ENCODE assay signal across 8 cellular contexts in the genomic region with DNA sequence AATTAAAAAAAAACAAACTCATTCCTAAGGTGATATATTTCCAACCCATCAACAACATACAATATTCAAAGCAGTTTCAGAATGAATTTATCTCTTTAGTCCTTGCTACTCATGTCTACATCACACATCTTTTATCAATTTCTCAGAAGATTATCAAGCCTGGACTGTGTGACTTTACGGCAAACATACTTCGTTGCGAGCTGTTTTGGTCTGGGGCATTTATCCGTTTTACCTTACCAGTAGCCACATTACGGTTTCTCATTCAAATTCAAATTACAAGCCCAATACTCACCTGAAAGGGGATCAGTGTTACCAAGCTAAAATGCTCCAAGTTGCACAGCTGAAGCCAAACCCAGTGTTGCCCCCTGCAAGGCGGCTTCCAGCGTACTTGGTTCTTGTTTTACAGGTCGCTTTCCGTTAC. TPM values are rescaled to one million over a fixed set of nuclear protein-coding genes. Genes with fewer than 3 reads are reported as not detected.
A peak's percentile ranks its signal among the peaks of the same experiment; 100 is the strongest.
DNase-seq lines count a peak whose midpoint lies in the region; ATAC-seq and TF ChIP-seq lines count a peak whose summit lies in the region.

No MANE protein-coding gene starts in this region.

- no peaks in the 10 kb centered on the region for H3K9me3 Mint-ChIP-seq in nephron

- H3K36me3 Mint-ChIP-seq in nephron (ENCODE audit: low read depth) = peaks cover 62% of the 10 kb centered on the region

- H3K4me1 Mint-ChIP-seq in nephron = peaks cover 58% of the 10 kb centered on the region

- peaks cover 67% of the 10 kb centered on the region for H4K20me1 ChIP-seq in Loucy (ENCODE audit: insufficient read depth, low read length, poor library complexity, severe bottlenecking)

- H3K79me2 ChIP-seq in Loucy (ENCODE audit: insufficient read depth, low read length) = peaks cover 81% of the 10 kb centered on the region

- H2AFZ ChIP-seq in Loucy (ENCODE audit: low read length) = no peak overlapping the region

- no peaks in the 10 kb centered on the region for H3K27me3 Mint-ChIP-seq in nephron (ENCODE audit: low read depth)

- H3K4me1 ChIP-seq in Loucy (ENCODE audit: insufficient read depth, low read length, poor library complexity, severe bottlenecking) = peaks cover 23% of the 10 kb centered on the region
- H3K4me1 ChIP-seq in duodenal mucosa (ENCODE audit: control insufficient read depth in 1 of 2, insufficient read depth in 2 of 2, low read length in 2 of 2) = peaks cover 48% of the 10 kb centered on the region in 2 donors

- peak overlapping the region; percentile 99 for H3K4me2 ChIP-seq in Loucy (ENCODE audit: low read depth, low read length, poor library complexity, severe bottlenecking)

- H3K27me3 ChIP-seq in BJ (ENCODE audit: control insufficient read depth, insufficient read depth, low read length) (no peaks in the 10 kb centered on the region), Loucy (ENCODE audit: insufficient read depth, low read length, poor library complexity, severe bottlenecking) (peaks cover 5% of the 10 kb centered on the region), duodenal mucosa (ENCODE audit: control insufficient read depth in 1 of 2, insufficient read depth in 2 of 2, low read length in 2 of 2) (no peaks in the 10 kb centered on the region)

- peaks cover 14% of the 10 kb centered on the region for H3K36me3 ChIP-seq in BJ (ENCODE audit: control insufficient read depth, insufficient read depth, low read length)
- peaks cover 62% of the 10 kb centered on the region for H3K36me3 ChIP-seq in Loucy (ENCODE audit: insufficient read depth, low read length)
- peaks cover 33 to 52% of the 10 kb centered on the region in 2 donors for H3K36me3 ChIP-seq in duodenal mucosa (ENCODE audit: control insufficient read depth in 1 of 2, insufficient read depth in 2 of 2, low read length in 2 of 2)

- peak overlapping the region; percentile 94 for H3K4me3 ChIP-seq in BJ (ENCODE audit: low read depth, low read length)
- peak overlapping the region; percentile 93 for H3K4me3 ChIP-seq in Loucy (ENCODE audit: low read length, poor library complexity, severe bottlenecking)
- H3K4me3 ChIP-seq in duodenal mucosa (ENCODE audit: low read depth in 1 of 2, low read length in 2 of 2) = peak overlapping the region; percentile 88 to 92

- no peak for ATAC-seq in GM19328 (IDR thresholded peaks at IDR 0.05; ENCODE audit: unreplicated experiment)
- ATAC-seq in GM21528 (IDR thresholded peaks at IDR 0.05; ENCODE audit: low FRiP score, unreplicated experiment) = no peak
- ATAC-seq in GM21390 (IDR thresholded peaks at IDR 0.05; ENCODE audit: unreplicated experiment) = no peak

- peak overlapping the region; percentile 99 to 100 (median 100) for H3K27ac Mint-ChIP-seq in nephron

- DNase-seq in BJ (ENCODE audit: low read depth) = no peak
- no peak for DNase-seq in MV-4-11 (lab: John Stamatoyannopoulos, UW)

- no peaks in the 10 kb centered on the region for H3K9me2 ChIP-seq in Loucy (replicated peaks; ENCODE audit: low read depth, low read length)

- POLR2A ChIA-PET in BJ (lab: Charles Lee) = interaction anchor here (0.6 kb wide), 1 partner anchor 62 kb away, joined by 3 read pairs; no protein-coding TSS in a partner anchor

- H3K27ac ChIP-seq in duodenal mucosa (ENCODE audit: low read depth, low read length) = no peak overlapping the region

- no peaks in the 10 kb centered on the region for H3K9me3 ChIP-seq in Loucy (ENCODE audit: insufficient read depth, low read depth, low read length)
- no peaks in the 10 kb centered on the region for H3K9me3 ChIP-seq in duodenal mucosa (ENCODE audit: control insufficient read depth in 1 of 2, low read length in 2 of 2)

- peak overlapping the region; percentile 99 to 100 (median 99) for H3K4me3 Mint-ChIP-seq in nephron

- H3F3A ChIP-seq in Loucy (ENCODE audit: low read depth) = no peaks in the 10 kb centered on the region

- CTCF ChIA-PET in BJ (lab: Yijun Ruan, JAX) = interaction anchor here (1.2 to 1.6 kb wide), 3 partner anchors 8 to 71 kb away, joined by 3 to 8 read pairs (median 5); a partner anchor contains a TSS

- TF ChIP-seq CTCF in BJ (IDR thresholded peaks at IDR 0.05; ENCODE audit: insufficient read depth, low read depth, low read length) (no peak), Loucy (conservative IDR thresholded peaks at IDR 0.05; ENCODE audit: low read length) (no peak), nephron (IDR thresholded peaks at IDR 0.05; ENCODE audit: unreplicated experiment in 3 of 3) (no peak)

- peak overlapping the region; percentile 81 for H3K9ac ChIP-seq in Loucy (ENCODE audit: low read depth, low read length, poor library complexity, severe bottlenecking)
- peak overlapping the region; percentile 70 to 99 for H3K9ac ChIP-seq in duodenal mucosa (ENCODE audit: low read depth in 1 of 2, low read length in 2 of 2)

RNA-seq across cellular contexts. Expression of a gene that starts 1.9 kb away (rescaled TPM):
- polyA plus RNA-seq in BJ (2011; rRNA removed) = 142 and 247 TPM in 2 replicates
- polyA minus RNA-seq in BJ (2011; rRNA and poly(A)+ RNA removed) = 293 and 335 TPM in 2 replicates

RNA-seq across cellular contexts. Expression of a gene that starts 59.3 kb away (rescaled TPM):
- polyA plus RNA-seq in BJ (2011; rRNA removed) = not detected in 2 replicates
- polyA minus RNA-seq in BJ (2011; rRNA and poly(A)+ RNA removed) = not detected in 2 replicates
